8 cellular contexts compared by ENCODE assay signal in the genomic region with DNA sequence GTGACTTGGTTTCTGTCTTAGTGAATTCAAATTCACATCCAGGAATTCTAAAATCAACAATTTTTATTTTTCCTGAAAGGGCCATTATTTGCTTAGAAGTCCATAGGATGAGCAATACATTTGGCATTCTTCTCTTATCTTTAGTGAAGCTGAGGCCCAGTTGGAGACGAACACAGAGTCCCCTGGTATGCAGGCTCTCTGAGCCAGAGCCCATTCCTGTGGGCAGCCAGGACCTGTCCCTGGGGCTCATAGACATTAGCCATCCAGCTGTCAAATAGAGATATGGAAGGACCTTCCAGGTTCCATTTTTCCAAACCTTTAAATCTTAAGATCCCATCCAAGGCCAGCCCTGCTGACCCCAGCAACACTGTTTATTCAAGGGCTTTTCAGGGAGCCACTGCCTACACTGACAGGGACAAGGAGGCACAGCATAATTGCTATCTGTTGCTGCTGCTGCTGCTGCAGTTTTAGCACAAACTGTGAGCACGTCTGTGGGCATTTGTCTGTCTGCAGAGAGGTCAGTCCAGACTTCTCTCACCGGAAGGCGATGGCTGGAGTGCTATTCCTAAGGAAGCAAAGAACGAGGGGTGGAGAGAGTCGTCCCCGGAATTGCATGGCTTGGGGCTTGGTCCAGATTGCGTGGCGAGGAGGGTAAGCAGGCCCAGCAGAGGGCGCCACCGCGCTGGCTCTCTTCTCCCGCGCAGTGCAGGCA.
DNase-seq lines count a peak whose midpoint lies in the region; ATAC-seq, FAIRE-seq and TF ChIP-seq lines count a peak whose summit lies in the region.

No MANE protein-coding gene starts in this region.

- in situ Hi-C loops in HepG2 (cut with HindIII; ENCODE audit: extremely low pct_ligation_motif_present, low pct_unique_long_range_greater_than_20kb): no loop called here

- TF ChIP-seq CTCF in BE2C (IDR thresholded peaks at IDR 0.05; ENCODE audit: low read depth, low read length) (peak; percentile 91), HepG2 (CRISPR knock-in tag; IDR thresholded peaks at IDR 0.05) (peak; percentile 82)

- intact Hi-C loops in HepG2 (cut with micrococcal nuclease; ENCODE audit: unreplicated experiment): no loop called here

- no peaks in the 10 kb centered on the region for H3K79me2 ChIP-seq in HepG2 (ENCODE audit: insufficient read depth, low read length)

- no peak overlapping the region; the same call in 1 of the 2 replicates for H3K4me2 ChIP-seq in HepG2 (ENCODE audit: low read depth, low read length)

- peak; percentile 52; the same call in 1 of the 2 replicates for TF ChIP-seq RAD21 in HepG2 (CRISPR knock-in tag; IDR thresholded peaks at IDR 0.05)

- CTCF ChIA-PET in HepG2 (lab: Yijun Ruan, JAX; ENCODE audit: low intra/inter-chr PET ratio, low total read pairs): no interaction called here

- H3K27ac ChIP-seq in HepG2 (ENCODE audit: extremely low read length, insufficient read depth, low read length): no peak overlapping the region

- no peak for TF ChIP-seq POLR2A in HepG2 (IDR thresholded peaks at IDR 0.05; ENCODE audit: insufficient read depth in 1 of 2, low read depth in 2 of 2, low read length in 2 of 2)

- H3K4me3 ChIP-seq in BE2C (ENCODE audit: low read depth, low read length): peak overlapping the region; percentile 38
- no peak overlapping the region for H3K4me3 ChIP-seq in HepG2 (replicated peaks in 1 of 3; ENCODE audit: insufficient read depth in 1 of 3, low read depth in 2 of 3, low read length in 3 of 3)

- ATAC-seq in GM18508 (IDR thresholded peaks at IDR 0.05; ENCODE audit: insufficient read depth, unreplicated experiment): peak; percentile 63
- peak; percentile 99 for ATAC-seq in HepG2

- H3K9me3 ChIP-seq in BE2C (no peaks in the 10 kb centered on the region), HepG2 (ENCODE audit: low read length) (no peaks in the 10 kb centered on the region)

- no peak overlapping the region for H2AFZ ChIP-seq in HepG2 (ENCODE audit: low read length)

- peak; percentile 89 for DNase-seq in BE2C
- DNase-seq in HT-29 (ENCODE audit: low spot score): peak; percentile 71
- peak; percentile 85 for DNase-seq in RCC 7860 (ENCODE audit: low spot score)
- peak; percentile 25 for DNase-seq in cerebellum (ENCODE audit: low spot score)
- peak; percentile 2 for DNase-seq in HepG2 (ENCODE audit: low spot score)
- peak; percentile 82 for DNase-seq in stimulated activated CD8-positive, alpha-beta memory T cell treated with anti-CD3 and anti-CD28 coated beads, Interleukin-4, amount 100 ng/mL, for 48 hours
- DNase-seq in SIG-M5 treated with dmso at 0.1 percent for 504 hours (lab: John Stamatoyannopoulos, UW; ENCODE audit: unreplicated experiment): no peak

- no peaks in the 10 kb centered on the region for H3K36me3 ChIP-seq in BE2C
- H3K36me3 ChIP-seq in HepG2 (replicated peaks in 1 of 2; ENCODE audit: control insufficient read depth in 1 of 2, insufficient read depth in 2 of 2, low read length in 2 of 2): no peaks in the 10 kb centered on the region

- BruUV-seq in HepG2 (replicated peaks; lab: Mats Ljungman, UMichigan): no TSS peak

- H4K20me1 ChIP-seq in HepG2 (ENCODE audit: insufficient read depth, low read length): no peaks in the 10 kb centered on the region

- TF ChIP-seq EP300 in HepG2 (IDR thresholded peaks at IDR 0.05; ENCODE audit: low read depth in 2 of 2, low read length in 2 of 2): no peak
- TF ChIP-seq EP300 in HepG2 (CRISPR knock-in tag; IDR thresholded peaks at IDR 0.05; ENCODE audit: borderline replicate concordance): no peak

- H3K9ac ChIP-seq in HepG2 (ENCODE audit: insufficient read depth, low read depth, low read length): no peak overlapping the region

- 0% methylated on average over 3 of the region's 14 CpGs for WGBS in HepG2 (ENCODE audit: low lambda C conversion rate)

- POLR2A ChIA-PET in HepG2 (lab: Yijun Ruan, JAX): no interaction called here

- H3K4me1 ChIP-seq in BE2C (peaks cover 13% of the 10 kb centered on the region), HepG2 (ENCODE audit: insufficient read depth, low read length) (no peaks in the 10 kb centered on the region)

- H3K27me3 ChIP-seq in BE2C (no peaks in the 10 kb centered on the region), HepG2 (ENCODE audit: control insufficient read depth in 1 of 2, insufficient read depth in 2 of 2, low read length in 2 of 2) (peaks cover 0 to 4% of the 10 kb centered on the region in 2 experiments; a peak in 1 of 5 replicates)

- FAIRE-seq in RCC 7860 (lab: Jason Lieb, UNC) (peak; percentile 85), HepG2 (lab: Jason Lieb, UNC) (no peak)

TF ChIP-seq in HepG2, 621 proteins besides CTCF, POLR2A, EP300 and RAD21:
- TF ChIP-seq GATA4 (IDR thresholded peaks at IDR 0.05; ENCODE audit: borderline replicate concordance, low read depth): no peak
- no peak for TF ChIP-seq ZBTB8A (CRISPR knock-in tag; IDR thresholded peaks at IDR 0.05; ENCODE audit: borderline replicate concordance, low read depth)
- TF ChIP-seq TFDP1 (CRISPR knock-in tag; IDR thresholded peaks at IDR 0.05; ENCODE audit: borderline replicate concordance): 0 out of 2 replicates have a peak, but pooled peaks have one; percentile 48
- TF ChIP-seq MAZ (IDR thresholded peaks at IDR 0.05; ENCODE audit: borderline replicate concordance, low read depth, low read length): no peak
- TF ChIP-seq MAZ (CRISPR knock-in tag; IDR thresholded peaks at IDR 0.05; ENCODE audit: low read depth): 0 out of 2 replicates have a peak, but pooled peaks have one; percentile 46
- peak; percentile 76 for TF ChIP-seq STAG1 (CRISPR knock-in tag; IDR thresholded peaks at IDR 0.05)
